8 cellular contexts compared by ENCODE assay signal in genomic region chr9:121743441-121744001, GRCh38.
DNase-seq lines count a peak whose midpoint lies in the region; ATAC-seq and TF ChIP-seq lines count a peak whose summit lies in the region.

No MANE protein-coding gene starts in this region.

- peak; percentile 91 for ATAC-seq in sciatic nerve
- no peak for ATAC-seq in GM18858 (IDR thresholded peaks at IDR 0.05; ENCODE audit: unreplicated experiment)
- ATAC-seq in activated T-cell treated with anti-CD3 and anti-CD28 coated beads, Interleukin-2, amount 50 U/mL, for 4 hours: no peak

- no peak overlapping the region for H3K4me3 Mint-ChIP-seq in activated T-cell treated with anti-CD3 and anti-CD28 coated beads, Interleukin-2, amount 50 U/mL, for 4 hours

- DNase-seq in NCI-H748 (lab: John Stamatoyannopoulos, UW; ENCODE audit: unreplicated experiment): peak; percentile 60
- DNase-seq in NCI-H748 treated with DMSO at 0.1 percent for 48 hours (lab: John Stamatoyannopoulos, UW): no peak
- peak; percentile 89 for DNase-seq in astrocyte of the spinal cord (ENCODE audit: low read depth, low spot score)
- peak in 45 of 51 donors; percentile 12 to 84 (median 50) for DNase-seq in hypothalamus (lab: John Stamatoyannopoulos, UW)
- DNase-seq in sciatic nerve (ENCODE audit: low spot score): peak; percentile 86
- no peak for DNase-seq in activated T-cell treated with anti-CD3 and anti-CD28 coated beads, Interleukin-2, amount 50 U/mL, for 4 hours
- DNase-seq in activated effector memory CD4-positive, alpha-beta T cell treated with Interleukin-2 at 50 U/mL for 16 hours: no peak

- no peaks in the 10 kb centered on the region for H3K36me3 Mint-ChIP-seq in activated T-cell treated with anti-CD3 and anti-CD28 coated beads, Interleukin-2, amount 50 U/mL, for 4 hours (ENCODE audit: insufficient read depth)

- intact Hi-C loops in sciatic nerve (cut with DNase I): no loop called here

- H3K4me1 Mint-ChIP-seq in activated T-cell treated with anti-CD3 and anti-CD28 coated beads, Interleukin-2, amount 50 U/mL, for 4 hours (ENCODE audit: low read depth): peaks cover 9% of the 10 kb centered on the region

- H3K9me3 Mint-ChIP-seq in activated T-cell treated with anti-CD3 and anti-CD28 coated beads, Interleukin-2, amount 50 U/mL, for 4 hours: no peaks in the 10 kb centered on the region

- H3K27me3 Mint-ChIP-seq in activated T-cell treated with anti-CD3 and anti-CD28 coated beads, Interleukin-2, amount 50 U/mL, for 4 hours (ENCODE audit: low read depth): peaks cover 3% of the 10 kb centered on the region

- H3K4me3 ChIP-seq in astrocyte of the spinal cord (ENCODE audit: low read depth, low read length): peak overlapping the region; percentile 55

- no peak for TF ChIP-seq CTCF in astrocyte of the spinal cord (IDR thresholded peaks at IDR 0.05; ENCODE audit: low read depth, low read length)

- in situ Hi-C loops in astrocyte of the spinal cord (cut with HindIII; ENCODE audit: low sequenced_read_pairs): loop anchor here (25.0 kb wide), 1 partner anchor 244 kb away; no protein-coding TSS in a partner anchor

Comparison
In these comparisons a context has a peak if more than half of its experiments do, and no peak if none do; other contexts are left out.
1. DNase-seq: peak in NCI-H748 (single experiment), astrocyte of the spinal cord (single experiment), hypothalamus (45 of 51) and sciatic nerve (single experiment); none in NCI-H748 treated with DMSO at 0.1 percent for 48 hours (single experiment), activated T-cell treated with anti-CD3 and anti-CD28 coated beads, Interleukin-2, amount 50 U/mL, for 4 hours (single experiment) and activated effector memory CD4-positive, alpha-beta T cell treated with Interleukin-2 at 50 U/mL for 16 hours (single experiment).